In the genomic region with DNA sequence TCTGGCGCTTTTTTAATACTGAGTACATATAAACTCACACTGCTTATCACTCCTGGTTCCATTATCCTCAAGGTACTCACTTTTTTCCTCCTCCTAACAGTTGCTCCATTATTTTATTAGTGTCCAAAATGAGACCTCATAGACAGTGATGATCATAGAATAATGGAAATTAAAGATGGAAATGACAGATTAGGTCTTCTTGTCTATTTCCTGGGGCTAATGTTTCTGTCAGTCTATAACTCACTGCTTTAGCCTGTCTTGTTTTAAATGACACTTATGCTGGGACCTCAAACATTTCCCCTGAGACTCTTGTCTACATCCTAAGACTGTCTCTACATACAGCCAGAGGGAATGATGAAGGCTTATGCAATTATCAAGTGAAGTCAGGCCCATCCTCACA, we compare ENCODE assay signal across 32 cellular contexts.
"Had no signal": no experiment of that assay in that cellular context is flagged by ENCODE, and none has a peak within 500 bp of the region (broad histone marks: within the 10 kb centered on the region; RNA-seq: fewer than 3 reads in every experiment).

No MANE protein-coding gene starts in this region.

- DNase-seq: naive thymus-derived CD8-positive, alpha-beta T cell; nephron progenitor cell; occipital lobe; ovary; posterior cingulate gyrus; psoas muscle; right cardiac atrium; spleen; stimulated activated CD4-positive, alpha-beta T cell treated with anti-CD3 and anti-CD28 coated beads, Interleukin-12 subunit alpha, Interleukin-12 subunit beta, amount 100 ng/mL, for 4 hours; stimulated activated CD4-positive, alpha-beta T cell treated with anti-CD3 and anti-CD28 coated beads, Interleukin-1b, Interleukin-23, amount 100 ng/mL, for 48 hours; stimulated activated CD4-positive, alpha-beta T cell treated with anti-CD3 and anti-CD28 coated beads, Interleukin-4, amount 100 ng/mL, for 1 hour; stimulated activated CD4-positive, alpha-beta T cell treated with anti-CD3 and anti-CD28 coated beads, Interleukin-4, amount 100 ng/mL, for 4 hours; stimulated activated CD8-positive, alpha-beta memory T cell treated with anti-CD3 and anti-CD28 coated beads, Interleukin-4, amount 100 ng/mL, for 48 hours; stimulated activated naive CD4-positive, alpha-beta T cell; stimulated activated naive CD8-positive, alpha-beta T cell treated with anti-CD3 and anti-CD28 coated beads, Interleukin-15, amount 100 ng/mL, for 72 hours; stimulated activated naive CD8-positive, alpha-beta T cell treated with anti-CD3 and anti-CD28 coated beads, Interleukin-15, Interleukin-2, amounts not matched to agents 100 U/mL and 50 U/mL, for 24 hours; substantia nigra; testis; tibial artery; transverse colon; upper lobe of right lung; uterus had no signal

- ATAC-seq: naive thymus-derived CD8-positive, alpha-beta T cell; natural killer cell treated with Interleukin-12 subunit alpha and Interleukin-12 subunit beta and Interleukin-15 and Interleukin-18, amount 100 ng/mL, for 72 hours; psoas muscle; right cardiac atrium; sciatic nerve; stimulated activated memory B cell treated with anti-CD40 and anti-IgM and Interleukin-4, amounts not matched to agents 10 μg/mL and 1 μg/mL and 100 μg/mL, for 72 hours; stimulated activated naive CD8-positive, alpha-beta T cell treated with anti-CD3 and anti-CD28 coated beads, Interleukin-15, amount 100 ng/mL, for 72 hours; stimulated activated naive CD8-positive, alpha-beta T cell treated with anti-CD3 and anti-CD28 coated beads, Interleukin-15, Interleukin-2, amounts not matched to agents 100 U/mL and 50 U/mL, for 24 hours; upper lobe of right lung had no signal

- H3K36me3 Mint-ChIP-seq: naive thymus-derived CD8-positive, alpha-beta T cell; natural killer cell treated with Interleukin-12 subunit alpha and Interleukin-12 subunit beta and Interleukin-15 and Interleukin-18, amount 100 ng/mL, for 72 hours; stimulated activated memory B cell treated with anti-CD40 and anti-IgM and Interleukin-4, amounts not matched to agents 10 μg/mL and 1 μg/mL and 100 μg/mL, for 72 hours; type B pancreatic cell had no signal

- H3K27ac Mint-ChIP-seq: naive thymus-derived CD8-positive, alpha-beta T cell; natural killer cell treated with Interleukin-12 subunit alpha and Interleukin-12 subunit beta and Interleukin-15 and Interleukin-18, amount 100 ng/mL, for 72 hours; nephron progenitor cell; neural progenitor cell; progenitor cell of endocrine pancreas; stimulated activated memory B cell treated with anti-CD40 and anti-IgM and Interleukin-4, amounts not matched to agents 10 μg/mL and 1 μg/mL and 100 μg/mL, for 72 hours; stimulated activated naive CD8-positive, alpha-beta T cell treated with anti-CD3 and anti-CD28 coated beads, Interleukin-15, amount 100 ng/mL, for 72 hours; type B pancreatic cell had no signal

- H3K4me3 ChIP-seq: neural progenitor cell, ovary, psoas muscle, skin epidermis, smooth muscle cell, spleen, suprapubic skin, testis, tibial artery, transverse colon, upper lobe of right lung, uterus had no signal

- H3K27me3 ChIP-seq: neural progenitor cell, ovary, spleen, suprapubic skin, testis, tibial artery, transverse colon, upper lobe of right lung, uterus had no signal

- H3K4me1 Mint-ChIP-seq: naive thymus-derived CD8-positive, alpha-beta T cell; stimulated activated memory B cell treated with anti-CD40 and anti-IgM and Interleukin-4, amounts not matched to agents 10 μg/mL and 1 μg/mL and 100 μg/mL, for 72 hours; stimulated activated naive CD8-positive, alpha-beta T cell treated with anti-CD3 and anti-CD28 coated beads, Interleukin-15, amount 100 ng/mL, for 72 hours had no signal

- H3K27me3 Mint-ChIP-seq: natural killer cell treated with Interleukin-12 subunit alpha and Interleukin-12 subunit beta and Interleukin-15 and Interleukin-18, amount 100 ng/mL, for 72 hours; stimulated activated memory B cell treated with anti-CD40 and anti-IgM and Interleukin-4, amounts not matched to agents 10 μg/mL and 1 μg/mL and 100 μg/mL, for 72 hours; stimulated activated naive CD8-positive, alpha-beta T cell treated with anti-CD3 and anti-CD28 coated beads, Interleukin-15, amount 100 ng/mL, for 72 hours had no signal

- H2AFZ ChIP-seq: neural progenitor cell, parathyroid adenoma had no signal

- H3K4me2 ChIP-seq: neural progenitor cell, smooth muscle cell had no signal

- H3K36me3 ChIP-seq: neural progenitor cell, ovary, spleen, suprapubic skin, tibial artery, transverse colon, upper lobe of right lung, uterus had no signal

- H3K4me3 Mint-ChIP-seq: naive thymus-derived CD8-positive, alpha-beta T cell; natural killer cell treated with Interleukin-12 subunit alpha and Interleukin-12 subunit beta and Interleukin-15 and Interleukin-18, amount 100 ng/mL, for 72 hours; nephron progenitor cell; neural progenitor cell; stimulated activated memory B cell treated with anti-CD40 and anti-IgM and Interleukin-4, amounts not matched to agents 10 μg/mL and 1 μg/mL and 100 μg/mL, for 72 hours; stimulated activated naive CD8-positive, alpha-beta T cell treated with anti-CD3 and anti-CD28 coated beads, Interleukin-15, amount 100 ng/mL, for 72 hours; type B pancreatic cell had no signal

- H3K79me2 ChIP-seq: parathyroid adenoma had no signal

- H3K9me3 Mint-ChIP-seq: nephron progenitor cell, neural progenitor cell, type B pancreatic cell had no signal

- H3K27ac ChIP-seq: neural progenitor cell, ovary, parathyroid adenoma, psoas muscle, skin epidermis, spleen, suprapubic skin, testis, tibial artery, transverse colon, upper lobe of right lung, uterus had no signal

- H3K9ac ChIP-seq: neural progenitor cell, parathyroid adenoma had no signal

- H3K9me3 ChIP-seq: ovary, psoas muscle, spleen, suprapubic skin, testis, tibial artery, transverse colon, upper lobe of right lung, uterus had no signal
